In genomic region chr1:43317817-43318471, GRCh38 we compare ENCODE assay signal across 12 cellular contexts. TPM values are rescaled to one million over a fixed set of nuclear protein-coding genes. Genes with fewer than 3 reads are reported as not detected.
DNase-seq lines count a peak whose midpoint lies in the region; ATAC-seq, FAIRE-seq and TF ChIP-seq lines count a peak whose summit lies in the region.
"Had no signal": no experiment of that assay in that cellular context is flagged by ENCODE, and none has a peak within 500 bp of the region (broad histone marks: within the 10 kb centered on the region; RNA-seq: fewer than 3 reads in every experiment).

No MANE protein-coding gene starts in this region.

- in situ Hi-C loops in GM23248 (cut with MboI) (no loop called here), K562 (cut with MboI) (no loop called here), transverse colon (cut with MboI; ENCODE audit: low pct_ligation_motif_present in 1 of 4, low pct_unique_long_range_greater_than_20kb in 1 of 4, low sequenced_read_pairs in 3 of 4) (no loop called here)

- H3K4me3 ChIP-seq in GM23248: no peak overlapping the region
- H3K4me3 ChIP-seq in K562: no peak overlapping the region
- H3K4me3 ChIP-seq in neuronal stem cell (ENCODE audit: low read length in 2 of 2): no peak overlapping the region
- no peak overlapping the region for H3K4me3 ChIP-seq in transverse colon
- H3K4me3 ChIP-seq: ascending aorta had no signal

- H3K4me2 ChIP-seq in GM23248 (ENCODE audit: unreplicated experiment) (no peak overlapping the region), K562 (ENCODE audit: insufficient read depth, low read length) (no peak overlapping the region), neuronal stem cell (ENCODE audit: insufficient read depth, low read length, poor library complexity, severe bottlenecking) (no peak overlapping the region)

- TF ChIP-seq EP300 in K562 (IDR thresholded peaks at IDR 0.05; ENCODE audit: low read length) (no peak), transverse colon (IDR thresholded peaks at IDR 0.05; ENCODE audit: low read depth) (no peak)

- WGBS in GM23248 (ENCODE audit: low coverage in 1 of 2, low lambda C conversion rate in 2 of 2, missing lambda C conversion rate in 2 of 2), 2 experiments: 71 to 72% methylated on average over 14 to 15 of the region's 15 CpGs
- WGBS in K562 (ENCODE audit: insufficient coverage, low coverage, missing lambda C conversion rate): 35% methylated on average over 15 of the region's 15 CpGs
- no CpG with 5 or more reads among the region's 15 CpGs for WGBS in neuronal stem cell (ENCODE audit: extremely low coverage in 2 of 2, insufficient read length in 2 of 2, insufficient replicate concordance in 1 of 2), 2 donors
- WGBS in transverse colon (ENCODE audit: low coverage in 1 of 2), 2 donors: 90% methylated on average over 15 of the region's 15 CpGs; no CpG with 5 or more reads in 1 of the 2 donors

- H2AFZ ChIP-seq in GM23248 (no peak overlapping the region), K562 (ENCODE audit: low read depth, low read length) (no peak overlapping the region), neuronal stem cell (ENCODE audit: low read length) (no peak overlapping the region)

- no peak overlapping the region for H2BK5ac ChIP-seq in neuronal stem cell (ENCODE audit: low read length)

- POLR2A ChIA-PET in K562 (lab: Yijun Ruan, JAX): no interaction called here

- no peak overlapping the region for H2BK12ac ChIP-seq in neuronal stem cell (ENCODE audit: low read length)

- peak; percentile 41 for DNase-seq in GM23248
- DNase-seq in K562 (ENCODE audit: extremely low read depth in 1 of 4, low spot score in 3 of 4): peak; percentile 44 to 59 (median 56)
- DNase-seq in neuronal stem cell (ENCODE audit: low spot score): no peak
- no peak for DNase-seq in transverse colon
- DNase-seq in NCI-H2029 (lab: John Stamatoyannopoulos, UW): no peak
- DNase-seq in NCI-H2196 treated with DMSO at 0.1 percent for 48 hours (lab: John Stamatoyannopoulos, UW; ENCODE audit: unreplicated experiment): no peak
- DNase-seq: CD8-positive, alpha-beta T cell; natural killer cell; OCI-M1 had no signal

- intact Hi-C loops in K562 (cut with micrococcal nuclease) (no loop called here), transverse colon (cut with DNase I; ENCODE audit: low total_unique reads) (no loop called here)

- H3K23ac ChIP-seq in neuronal stem cell (ENCODE audit: low read depth, low read length, poor library complexity): peak overlapping the region; percentile 37

- H3K4me1 ChIP-seq in GM23248 (ENCODE audit: insufficient read depth): no peaks in the 10 kb centered on the region
- peaks cover 3 to 14% of the 10 kb centered on the region in 2 experiments; a peak in 3 of 5 replicates for H3K4me1 ChIP-seq in K562 (replicated peaks in 1 of 2; ENCODE audit: control insufficient read depth in 2 of 2, insufficient read depth in 2 of 2, low read length in 2 of 2)
- peaks cover 0 to 5% of the 10 kb centered on the region in 2 donors for H3K4me1 ChIP-seq in neuronal stem cell (ENCODE audit: control insufficient read depth in 2 of 2, insufficient read depth in 1 of 2, low read depth in 1 of 2, low read length in 2 of 2)
- H3K4me1 ChIP-seq in transverse colon: peaks cover 0 to 13% (median 7%) of the 10 kb centered on the region in 4 donors
- H3K4me1 ChIP-seq: ascending aorta had no signal

- H3K14ac ChIP-seq in neuronal stem cell (ENCODE audit: low read length): no peak overlapping the region

- TF ChIP-seq RAD21 in K562 (CRISPR knock-in tag; conservative IDR thresholded peaks at IDR 0.05 in 1 of 2, IDR thresholded peaks at IDR 0.05 in 1 of 2): no peak

- H3K9me1 ChIP-seq in K562 (ENCODE audit: control insufficient read depth, insufficient read depth, low read length): no peaks in the 10 kb centered on the region

- FAIRE-seq in K562 (lab: Jason Lieb, UNC): no peak

- H3K36me3 ChIP-seq in GM23248 (ENCODE audit: low read depth) (no peaks in the 10 kb centered on the region), K562 (ENCODE audit: control insufficient read depth, insufficient read depth, low read length) (no peaks in the 10 kb centered on the region), neuronal stem cell (replicated peaks in 1 of 2; ENCODE audit: control insufficient read depth in 2 of 2, insufficient read depth in 2 of 2, low read length in 2 of 2) (no peaks in the 10 kb centered on the region), transverse colon (no peaks in the 10 kb centered on the region)
- H3K36me3 ChIP-seq: ascending aorta had no signal

- H3K27me3 ChIP-seq in GM23248 (replicated peaks; ENCODE audit: insufficient read depth) (no peaks in the 10 kb centered on the region), K562 (ENCODE audit: control insufficient read depth in 2 of 2, insufficient read depth in 2 of 2, low read length in 2 of 2) (peaks cover 6 to 21% of the 10 kb centered on the region in 2 experiments; a peak in 3 of 5 replicates), neuronal stem cell (ENCODE audit: control insufficient read depth in 3 of 3, insufficient read depth in 3 of 3, low read depth in 1 of 3, low read length in 3 of 3) (no peaks in the 10 kb centered on the region), transverse colon (no peaks in the 10 kb centered on the region)
- H3K27me3 ChIP-seq: ascending aorta had no signal

- H3K9me3 ChIP-seq in GM23248 (ENCODE audit: low read depth): no peaks in the 10 kb centered on the region
- no peaks in the 10 kb centered on the region for H3K9me3 ChIP-seq in K562 (replicated peaks; ENCODE audit: control insufficient read depth, insufficient read depth, low read depth, low read length)
- H3K9me3 ChIP-seq in neuronal stem cell (replicated peaks in 1 of 2; ENCODE audit: control insufficient read depth in 2 of 2, insufficient read depth in 1 of 2, low read depth in 1 of 2, low read length in 2 of 2): no peaks in the 10 kb centered on the region
- no peaks in the 10 kb centered on the region for H3K9me3 ChIP-seq in transverse colon
- H3K9me3 ChIP-seq: ascending aorta had no signal

- no peaks in the 10 kb centered on the region for H3K9me2 ChIP-seq in GM23248 (ENCODE audit: insufficient read depth)

- peak overlapping the region; percentile 93 for H4K91ac ChIP-seq in neuronal stem cell (ENCODE audit: low read depth, low read length, poor library complexity)

- no peaks in the 10 kb centered on the region for H4K20me1 ChIP-seq in GM23248 (ENCODE audit: insufficient read depth)
- peaks cover 8% of the 10 kb centered on the region; the same call in 1 of the 2 replicates for H4K20me1 ChIP-seq in K562 (replicated peaks; ENCODE audit: control insufficient read depth, insufficient read depth, low read length)

- ATAC-seq in K562: peak; percentile 42
- ATAC-seq: CD8-positive, alpha-beta T cell; natural killer cell had no signal

- CTCF ChIA-PET in K562 (lab: Yijun Ruan, JAX; ENCODE audit: low intra/inter-chr PET ratio): no interaction called here

- H3K79me2 ChIP-seq in GM23248 (ENCODE audit: insufficient read depth) (no peaks in the 10 kb centered on the region), K562 (ENCODE audit: control insufficient read depth, insufficient read depth, low read length) (no peaks in the 10 kb centered on the region)

- H3K4ac ChIP-seq in neuronal stem cell (ENCODE audit: low read length): no peak overlapping the region

- no peak overlapping the region for H2BK120ac ChIP-seq in neuronal stem cell (ENCODE audit: low read depth, low read length)

- TF ChIP-seq POLR2A in K562 (conservative IDR thresholded peaks at IDR 0.05) (no peak), transverse colon (IDR thresholded peaks at IDR 0.05) (no peak)

- H3F3A ChIP-seq in GM23248 (ENCODE audit: insufficient read depth): no peaks in the 10 kb centered on the region

- no TSS peak for BruUV-seq in K562 (replicated peaks; lab: Mats Ljungman, UMichigan)

- H3K9ac ChIP-seq in GM23248: no peak overlapping the region
- H3K9ac ChIP-seq in K562 (ENCODE audit: insufficient read depth in 1 of 2, low read depth in 2 of 2, low read length in 2 of 2): peak overlapping the region in 1 of 2 experiments; percentile 77; a peak in 1 of 4 replicates
- no peak overlapping the region for H3K9ac ChIP-seq in neuronal stem cell (ENCODE audit: low read depth, low read length, poor library complexity)

- H2BK15ac ChIP-seq in neuronal stem cell (ENCODE audit: low read length): no peak overlapping the region

- no peak for TF ChIP-seq CTCF in K562 (IDR thresholded peaks at IDR 0.05 in 2 of 3, conservative IDR thresholded peaks at IDR 0.05 in 1 of 3; ENCODE audit: insufficient read depth in 2 of 3, low read depth in 1 of 3, low read length in 3 of 3)
- TF ChIP-seq CTCF in transverse colon (IDR thresholded peaks at IDR 0.05): no peak

- no peak overlapping the region for H4K8ac ChIP-seq in neuronal stem cell (ENCODE audit: low read depth, low read length)

- H3K79me1 ChIP-seq in neuronal stem cell (ENCODE audit: low read depth, low read length): no peaks in the 10 kb centered on the region

- no peak overlapping the region for H2AK5ac ChIP-seq in neuronal stem cell (ENCODE audit: low read depth, low read length)

- H3K27ac ChIP-seq in GM23248 (no peak overlapping the region), K562 (ENCODE audit: extremely low read depth, low read depth, low read length) (no peak overlapping the region), neuronal stem cell (replicated peaks; ENCODE audit: low read length) (no peak overlapping the region), transverse colon (no peak overlapping the region)
- H3K27ac ChIP-seq: ascending aorta had no signal

- peak overlapping the region; percentile 77 for H3K18ac ChIP-seq in neuronal stem cell (ENCODE audit: low read length)

RNA-seq across cellular contexts. Expression of gene TIE1, which starts 17.2 kb away (rescaled TPM):
- total RNA-seq in GM23248 (2014; rRNA removed; shearing (Covaris generic)): not detected in 2 replicates
- 0.10 and 0.21 TPM in 2 replicates for polyA plus RNA-seq in GM23248 (2016; fragmentation: Nextera tagmentation; extraction: Ambion mirVana)
- total RNA-seq in K562 (2011; cell fraction: chromatin; rRNA removed; ENCODE audit: low replicate concordance): 0.46 and 3.1 TPM in 2 replicates
- total RNA-seq in K562 (2011; cell fraction: nucleolus; rRNA removed): 1.6 and 4.2 TPM in 2 replicates
- 0.81 and 2.3 TPM in 2 replicates for total RNA-seq in K562 (2011; cell fraction: nucleoplasm; rRNA removed)
- total RNA-seq in K562 (2014; rRNA removed): 0.14 and 0.16 TPM in 2 replicates
- not detected in 2 replicates for total RNA-seq in K562 (2014; rRNA removed; fragmentation: Illumina TruSeq; extraction: Trizol)
- total RNA-seq in K562 (2015; rRNA removed; fragmentation: Illumina TruSeq; extraction: Trizol): 0.04 TPM in 1 of 2 replicates, not detected in the other
- 0.20 and 0.31 TPM in 2 replicates for total RNA-seq in K562 (2021)
- polyA plus RNA-seq in K562 (2011; rRNA removed): 0.32 and 0.49 TPM in 2 replicates
- polyA plus RNA-seq in K562 (2011; cell fraction: cytosol; rRNA removed): 0.09 and 1.1 TPM in 2 replicates
- 0.59 and 3.8 TPM in 2 replicates for polyA plus RNA-seq in K562 (2011; cell fraction: nucleus; rRNA removed)
- 0.30 and 0.54 TPM in 2 replicates for polyA plus RNA-seq in K562 (2012)
- 0.07 and 0.17 TPM in 2 replicates for polyA plus RNA-seq in K562 (2014; fragmentation: Illumina TruSeq; extraction: Trizol)
- not detected for polyA plus RNA-seq in K562 (2014; fragmentation: Nextera tagmentation; extraction: Ambion mirVana)
- 0.08 and 0.66 TPM in 2 replicates for polyA plus RNA-seq in K562 (2014; rRNA removed)
- 1.2 TPM in 1 of 2 replicates, not detected in the other for polyA minus RNA-seq in K562 (2011; rRNA and poly(A)+ RNA removed)
- polyA minus RNA-seq in K562 (2011; cell fraction: cytosol; rRNA and poly(A)+ RNA removed): 1.4 TPM in 1 of 2 replicates, not detected in the other
- 0.67 and 0.94 TPM in 2 replicates for polyA minus RNA-seq in K562 (2011; cell fraction: nucleus; rRNA and poly(A)+ RNA removed)
- polyA plus RNA-seq in neuronal stem cell (2013, experiment 1 of 2): 0.10 TPM
- polyA plus RNA-seq in neuronal stem cell (2013, experiment 2 of 2): 0.14 TPM
- total RNA-seq in transverse colon: 1 to 10 TPM; 2.4 to 7.8 (median 5.3) TPM
- total RNA-seq: CD8-positive, alpha-beta T cell had no signal

RNA-seq across cellular contexts. Expression of gene MPL, which starts 19.7 kb away (rescaled TPM):
- total RNA-seq in GM23248 (2014; rRNA removed; shearing (Covaris generic)): not detected in 2 replicates
- not detected in 2 replicates for polyA plus RNA-seq in GM23248 (2016; fragmentation: Nextera tagmentation; extraction: Ambion mirVana)
- not detected in 2 replicates for total RNA-seq in K562 (2011; cell fraction: chromatin; rRNA removed; ENCODE audit: low replicate concordance)
- total RNA-seq in K562 (2011; cell fraction: nucleolus; rRNA removed): not detected in 2 replicates
- total RNA-seq in K562 (2011; cell fraction: nucleoplasm; rRNA removed): not detected in 2 replicates
- not detected in 2 replicates for total RNA-seq in K562 (2014; rRNA removed)
- total RNA-seq in K562 (2014; rRNA removed; fragmentation: Illumina TruSeq; extraction: Trizol): not detected in 2 replicates
- not detected in 2 replicates for total RNA-seq in K562 (2015; rRNA removed; fragmentation: Illumina TruSeq; extraction: Trizol)
- not detected in 2 replicates for total RNA-seq in K562 (2021)
- not detected in 2 replicates for polyA plus RNA-seq in K562 (2011; rRNA removed)
- polyA plus RNA-seq in K562 (2011; cell fraction: cytosol; rRNA removed): not detected in 2 replicates
- not detected in 2 replicates for polyA plus RNA-seq in K562 (2011; cell fraction: nucleus; rRNA removed)
- not detected in 2 replicates for polyA plus RNA-seq in K562 (2012)
- not detected in 2 replicates for polyA plus RNA-seq in K562 (2014; fragmentation: Illumina TruSeq; extraction: Trizol)
- not detected for polyA plus RNA-seq in K562 (2014; fragmentation: Nextera tagmentation; extraction: Ambion mirVana)
- not detected in 2 replicates for polyA plus RNA-seq in K562 (2014; rRNA removed)
- polyA minus RNA-seq in K562 (2011; rRNA and poly(A)+ RNA removed): not detected in 2 replicates
- polyA minus RNA-seq in K562 (2011; cell fraction: cytosol; rRNA and poly(A)+ RNA removed): not detected in 2 replicates
- polyA minus RNA-seq in K562 (2011; cell fraction: nucleus; rRNA and poly(A)+ RNA removed): not detected in 2 replicates
- polyA plus RNA-seq in neuronal stem cell (2013, experiment 1 of 2): not detected
- not detected for polyA plus RNA-seq in neuronal stem cell (2013, experiment 2 of 2)
- total RNA-seq in transverse colon: under 1 TPM in 1 of 4 donors, not detected in 3; 0.32 TPM
- total RNA-seq: ascending aorta; CD8-positive, alpha-beta T cell; epithelial cell of proximal tubule; T-helper 2 cell treated with Interferon-gamma antibody and Interleukin-4, amounts not matched to agents 100 ng/mL and 5 ng/mL, for 36 hours had no signal

RNA-seq across cellular contexts. Expression of gene C1orf210, which starts 32.6 kb away (rescaled TPM):
- not detected in 2 replicates for total RNA-seq in GM23248 (2014; rRNA removed; shearing (Covaris generic))
- polyA plus RNA-seq in GM23248 (2016; fragmentation: Nextera tagmentation; extraction: Ambion mirVana) (not detected in 2 replicates), K562 (2011; rRNA removed) (not detected in 2 replicates), K562 (2014; fragmentation: Illumina TruSeq; extraction: Trizol) (not detected in 2 replicates), K562 (2014; fragmentation: Nextera tagmentation; extraction: Ambion mirVana) (not detected), K562 (2014; rRNA removed) (0.21 TPM in 1 of 2 replicates, not detected in the other)
- total RNA-seq in K562 (2011; cell fraction: chromatin; rRNA removed; ENCODE audit: low replicate concordance): not detected in 2 replicates
- not detected in 2 replicates for total RNA-seq in K562 (2011; cell fraction: nucleolus; rRNA removed)
- total RNA-seq in K562 (2011; cell fraction: nucleoplasm; rRNA removed): not detected in 2 replicates
- total RNA-seq in K562 (2014; rRNA removed) (not detected in 2 replicates), K562 (2014; rRNA removed; fragmentation: Illumina TruSeq; extraction: Trizol) (not detected in 2 replicates), K562 (2015; rRNA removed; fragmentation: Illumina TruSeq; extraction: Trizol) (not detected in 2 replicates), K562 (2021) (not detected in 2 replicates), transverse colon (100 to 1,000 TPM in 1 of 4 donors, 10 to 100 TPM in 3; 43.8 to 100 (median 57.6) TPM)
- polyA plus RNA-seq in K562 (2011; cell fraction: cytosol; rRNA removed): not detected in 2 replicates
- not detected in 2 replicates for polyA plus RNA-seq in K562 (2011; cell fraction: nucleus; rRNA removed)
- 0.06 TPM in 1 of 2 replicates, not detected in the other for polyA plus RNA-seq in K562 (2012)
- not detected in 2 replicates for polyA minus RNA-seq in K562 (2011; rRNA and poly(A)+ RNA removed)
- polyA minus RNA-seq in K562 (2011; cell fraction: cytosol; rRNA and poly(A)+ RNA removed): not detected in 2 replicates
- not detected in 2 replicates for polyA minus RNA-seq in K562 (2011; cell fraction: nucleus; rRNA and poly(A)+ RNA removed)
- polyA plus RNA-seq in neuronal stem cell (2013, experiment 1 of 2): 0.03 TPM
- 0.10 TPM for polyA plus RNA-seq in neuronal stem cell (2013, experiment 2 of 2)
- total RNA-seq: ascending aorta; CD8-positive, alpha-beta T cell; natural killer cell; T-helper 2 cell treated with Interferon-gamma antibody and Interleukin-4, amounts not matched to agents 100 ng/mL and 5 ng/mL, for 36 hours had no signal

RNA-seq across cellular contexts. Expression of gene CDC20, which starts 40.8 kb away (rescaled TPM):
- 50.2 and 50.9 TPM in 2 replicates for total RNA-seq in GM23248 (2014; rRNA removed; shearing (Covaris generic))
- polyA plus RNA-seq in GM23248 (2016; fragmentation: Nextera tagmentation; extraction: Ambion mirVana) (48.9 and 55.8 TPM in 2 replicates), K562 (2011; rRNA removed) (92.8 and 173 TPM in 2 replicates), K562 (2014; fragmentation: Illumina TruSeq; extraction: Trizol) (178 and 197 TPM in 2 replicates), K562 (2014; fragmentation: Nextera tagmentation; extraction: Ambion mirVana) (10 to 100 TPM; 45.2 to 70.6 TPM), K562 (2014; rRNA removed) (141 and 146 TPM in 2 replicates)
- 81.3 and 180 TPM in 2 replicates for total RNA-seq in K562 (2011; cell fraction: chromatin; rRNA removed; ENCODE audit: low replicate concordance)
- total RNA-seq in K562 (2011; cell fraction: nucleolus; rRNA removed): 147 and 157 TPM in 2 replicates
- total RNA-seq in K562 (2011; cell fraction: nucleoplasm; rRNA removed): 103 and 116 TPM in 2 replicates
- total RNA-seq in K562 (2014; rRNA removed) (183 and 244 TPM in 2 replicates), K562 (2014; rRNA removed; fragmentation: Illumina TruSeq; extraction: Trizol) (94.5 and 106 TPM in 2 replicates), K562 (2015; rRNA removed; fragmentation: Illumina TruSeq; extraction: Trizol) (121 and 131 TPM in 2 replicates), K562 (2021) (212 and 224 TPM in 2 replicates), transverse colon (10 to 100 TPM in 1 of 4 donors, 1 to 10 TPM in 2, not detected in 1; 2.9 to 38.4 (median 4.5) TPM)
- 185 and 280 TPM in 2 replicates for polyA plus RNA-seq in K562 (2011; cell fraction: cytosol; rRNA removed)
- 254 and 290 TPM in 2 replicates for polyA plus RNA-seq in K562 (2011; cell fraction: nucleus; rRNA removed)
- polyA plus RNA-seq in K562 (2012): 207 and 277 TPM in 2 replicates
- polyA minus RNA-seq in K562 (2011; rRNA and poly(A)+ RNA removed): 115 and 154 TPM in 2 replicates
- 157 and 191 TPM in 2 replicates for polyA minus RNA-seq in K562 (2011; cell fraction: cytosol; rRNA and poly(A)+ RNA removed)
- polyA minus RNA-seq in K562 (2011; cell fraction: nucleus; rRNA and poly(A)+ RNA removed): 40.5 and 60.9 TPM in 2 replicates
- 166 TPM for polyA plus RNA-seq in neuronal stem cell (2013, experiment 1 of 2)
- 165 TPM for polyA plus RNA-seq in neuronal stem cell (2013, experiment 2 of 2)
- total RNA-seq: ascending aorta had no signal

RNA-seq across cellular contexts. Expression of gene TMEM125, which starts 48.2 kb away (rescaled TPM):
- total RNA-seq in GM23248 (2014; rRNA removed; shearing (Covaris generic)): not detected in 2 replicates
- polyA plus RNA-seq in GM23248 (2016; fragmentation: Nextera tagmentation; extraction: Ambion mirVana): not detected in 2 replicates
- total RNA-seq in K562 (2011; cell fraction: chromatin; rRNA removed; ENCODE audit: low replicate concordance): 0.21 and 0.30 TPM in 2 replicates
- total RNA-seq in K562 (2011; cell fraction: nucleolus; rRNA removed): 0.33 and 0.53 TPM in 2 replicates
- total RNA-seq in K562 (2011; cell fraction: nucleoplasm; rRNA removed): 0.37 and 0.76 TPM in 2 replicates
- not detected in 2 replicates for total RNA-seq in K562 (2014; rRNA removed)
- not detected in 2 replicates for total RNA-seq in K562 (2014; rRNA removed; fragmentation: Illumina TruSeq; extraction: Trizol)
- total RNA-seq in K562 (2015; rRNA removed; fragmentation: Illumina TruSeq; extraction: Trizol): not detected in 2 replicates
- 0.45 TPM in 1 of 2 replicates, not detected in the other for total RNA-seq in K562 (2021)
- polyA plus RNA-seq in K562 (2011; rRNA removed): 0.08 and 0.35 TPM in 2 replicates
- 0.42 and 0.58 TPM in 2 replicates for polyA plus RNA-seq in K562 (2011; cell fraction: cytosol; rRNA removed)
- polyA plus RNA-seq in K562 (2011; cell fraction: nucleus; rRNA removed): 1.0 and 1.2 TPM in 2 replicates
- 0.13 and 1.1 TPM in 2 replicates for polyA plus RNA-seq in K562 (2012)
- 0.07 TPM in 1 of 2 replicates, not detected in the other for polyA plus RNA-seq in K562 (2014; fragmentation: Illumina TruSeq; extraction: Trizol)
- not detected for polyA plus RNA-seq in K562 (2014; fragmentation: Nextera tagmentation; extraction: Ambion mirVana)
- polyA plus RNA-seq in K562 (2014; rRNA removed): 0.67 TPM in 1 of 2 replicates, not detected in the other
- polyA minus RNA-seq in K562 (2011; rRNA and poly(A)+ RNA removed): not detected in 2 replicates
- polyA minus RNA-seq in K562 (2011; cell fraction: cytosol; rRNA and poly(A)+ RNA removed): not detected in 2 replicates
- polyA minus RNA-seq in K562 (2011; cell fraction: nucleus; rRNA and poly(A)+ RNA removed): not detected in 2 replicates
- 0.25 TPM for polyA plus RNA-seq in neuronal stem cell (2013, experiment 1 of 2)
- polyA plus RNA-seq in neuronal stem cell (2013, experiment 2 of 2): 0.21 TPM
- total RNA-seq in transverse colon: 10 to 100 TPM; 19.7 to 66.8 (median 51.2) TPM
- total RNA-seq: ascending aorta; CD8-positive, alpha-beta T cell; natural killer cell; T-helper 2 cell treated with Interferon-gamma antibody and Interleukin-4, amounts not matched to agents 100 ng/mL and 5 ng/mL, for 36 hours had no signal

Comparison
In these comparisons a context has a peak if more than half of its experiments do, and no peak if none do; other contexts are left out.
1. DNase-seq: peak in GM23248 (single experiment) and K562 (4 of 4); none in neuronal stem cell (single experiment), transverse colon (single experiment), NCI-H2029 (single experiment) and NCI-H2196 treated with DMSO at 0.1 percent for 48 hours (single experiment).
2. RNA of gene C1orf210, which starts 32.6 kb away (total RNA-seq): 43.8 to 100 TPM in transverse colon; not detected in GM23248 and not detected in K562; every median in the first group is over 10 times any median in the second.